Comparison of ENCODE assay signal across 14 cellular contexts in the genomic region with DNA sequence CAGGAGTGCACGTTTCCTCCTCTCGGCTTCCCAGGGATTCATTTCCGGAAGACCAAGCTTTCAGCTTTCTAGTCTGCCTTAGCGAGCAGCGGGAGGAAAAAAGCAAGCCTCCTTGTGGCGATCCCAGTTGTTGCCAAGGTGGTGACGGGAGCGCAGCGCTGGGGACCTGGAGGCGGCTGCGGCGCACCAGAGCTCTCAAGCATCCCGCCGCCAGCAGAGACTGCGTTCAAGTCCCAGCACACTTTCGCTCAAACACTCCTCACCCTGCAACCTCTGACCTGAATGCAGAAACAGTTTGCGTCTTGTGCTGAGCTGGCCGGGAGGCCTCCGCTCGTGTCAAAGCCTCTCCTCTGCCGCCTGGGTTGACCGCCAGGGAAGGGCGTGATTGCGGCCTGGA. TPM values are rescaled to one million over a fixed set of nuclear protein-coding genes. Genes with fewer than 3 reads are reported as not detected.
DNase-seq lines count a peak whose midpoint lies in the region; ATAC-seq and TF ChIP-seq lines count a peak whose summit lies in the region.
"Had no signal": no experiment of that assay in that cellular context is flagged by ENCODE, and none has a peak within 500 bp of the region (broad histone marks: within the 10 kb centered on the region; RNA-seq: fewer than 3 reads in every experiment).

No MANE protein-coding gene starts in this region.

- POLR2A ChIA-PET in A673 (lab: Charles Lee; ENCODE audit: low non-redundant PET) (no interaction called here), WTC11 (lab: Charles Lee) (interaction anchor here (1.5 kb wide), 1 partner anchor 21 kb away, joined by 3 read pairs; no protein-coding TSS in a partner anchor)

- H3K4me2 ChIP-seq in GM23338: peak overlapping the region; percentile 79

- H3K27me3 Mint-ChIP-seq in GM23338 (ENCODE audit: insufficient read depth, low read depth, poor library complexity) (peaks cover 91% of the 10 kb centered on the region), WTC11 (ENCODE audit: low read depth) (peaks cover 100% of the 10 kb centered on the region)

- intact Hi-C loops in A673 (cut with micrococcal nuclease; ENCODE audit: unreplicated experiment): no loop called here
- intact Hi-C loops in stomach (cut with DNase I; ENCODE audit: low total_unique reads): no loop called here

- no peak for TF ChIP-seq EP300 in stomach (IDR thresholded peaks at IDR 0.05)

- peak overlapping the region; percentile 88 for H2AFZ ChIP-seq in GM23338

- TF ChIP-seq POLR2A in stomach (IDR thresholded peaks at IDR 0.05): no peak

- H3F3A ChIP-seq in GM23338 (replicated peaks; ENCODE audit: low read depth): peaks cover 20% of the 10 kb centered on the region

- peaks cover 34% of the 10 kb centered on the region for H4K20me1 ChIP-seq in GM23338 (replicated peaks; ENCODE audit: insufficient read depth)

- H3K4me3 ChIP-seq in A673 (ENCODE audit: low read depth, low read length, poor library complexity, severe bottlenecking) (no peak overlapping the region), GM23338 (peak overlapping the region; percentile 62), iPS-18a (ENCODE audit: low read length) (peak overlapping the region; percentile 64), stomach (no peak overlapping the region)
- H3K4me3 ChIP-seq: lower lobe of right lung, SJCRH30 had no signal

- DNase-seq in A673 (ENCODE audit: low spot score) (peak; percentile 45), GM23338 (ENCODE audit: low spot score) (peak; percentile 95), WTC11 (ENCODE audit: low spot score) (peak; percentile 78), NCI-H2081 treated with DMSO at 0.1 percent for 48 hours (lab: John Stamatoyannopoulos, UW) (no peak), stomach (no peak), activated T-cell treated with anti-CD3 and anti-CD28 coated beads for 4 hours (no peak)
- DNase-seq: Kasumi-1, lower lobe of right lung, SJCRH30 had no signal

- H3K27me3 ChIP-seq in A673 (replicated peaks; ENCODE audit: insufficient read depth, low read depth, low read length, poor library complexity) (peaks cover 92% of the 10 kb centered on the region), GM23338 (ENCODE audit: insufficient read depth) (peaks cover 100% of the 10 kb centered on the region), iPS-18a (ENCODE audit: control insufficient read depth, insufficient read depth, low read length) (peaks cover 98% of the 10 kb centered on the region), stomach (peaks cover 54 to 99% (median 76%) of the 10 kb centered on the region in 3 donors)
- H3K27me3 ChIP-seq: SJCRH30 had no signal

- peak overlapping the region; percentile 75 for H3K4me3 Mint-ChIP-seq in GM23338
- peak overlapping the region; percentile 68 for H3K4me3 Mint-ChIP-seq in WTC11
- H3K4me3 Mint-ChIP-seq: dendritic cell treated with granulocyte-macrophage colony-stimulating factor and Interleukin-4, amounts not matched to agents 40 ng/mL and 50 ng/mL, for 4 days had no signal

- H3K9me3 ChIP-seq in A673 (ENCODE audit: low read depth, low read length, poor library complexity, severe bottlenecking) (no peaks in the 10 kb centered on the region), iPS-18a (ENCODE audit: control insufficient read depth, low read depth, low read length) (no peaks in the 10 kb centered on the region), stomach (no peaks in the 10 kb centered on the region)
- H3K9me3 ChIP-seq: lower lobe of right lung, SJCRH30 had no signal

- peak; percentile 41 for ATAC-seq in GM23338
- peak; percentile 47 for ATAC-seq in WTC11
- ATAC-seq in GM21447 (IDR thresholded peaks at IDR 0.05; ENCODE audit: unreplicated experiment): no peak
- ATAC-seq: lower lobe of right lung had no signal

- H3K36me3 ChIP-seq in A673 (ENCODE audit: insufficient read depth, low read length, poor library complexity, severe bottlenecking): no peaks in the 10 kb centered on the region
- no peaks in the 10 kb centered on the region; the same call in 1 of the 2 replicates for H3K36me3 ChIP-seq in GM23338 (ENCODE audit: insufficient read depth)
- no peaks in the 10 kb centered on the region for H3K36me3 ChIP-seq in iPS-18a (ENCODE audit: control insufficient read depth, low read depth, low read length)
- no peaks in the 10 kb centered on the region for H3K36me3 ChIP-seq in stomach
- H3K36me3 ChIP-seq: lower lobe of right lung, SJCRH30 had no signal

- no peaks in the 10 kb centered on the region for H3K79me2 ChIP-seq in GM23338 (replicated peaks; ENCODE audit: insufficient read depth)

- BruUV-seq in A673 (replicated peaks; lab: Mats Ljungman, UMichigan): no TSS peak

- no peaks in the 10 kb centered on the region for H3K4me1 ChIP-seq in A673 (ENCODE audit: insufficient read depth, low read length, poor library complexity, severe bottlenecking)
- peaks cover 49% of the 10 kb centered on the region for H3K4me1 ChIP-seq in GM23338 (ENCODE audit: insufficient read depth)
- H3K4me1 ChIP-seq in iPS-18a (ENCODE audit: control insufficient read depth, low read depth, low read length): peaks cover 22% of the 10 kb centered on the region
- H3K4me1 ChIP-seq in stomach: peaks cover 7 to 35% (median 20%) of the 10 kb centered on the region in 4 donors
- H3K4me1 ChIP-seq: SJCRH30 had no signal

- H3K9me3 Mint-ChIP-seq in GM23338: no peaks in the 10 kb centered on the region; the same call in 2 of the 3 replicates
- no peaks in the 10 kb centered on the region for H3K9me3 Mint-ChIP-seq in WTC11
- H3K9me3 Mint-ChIP-seq: dendritic cell treated with granulocyte-macrophage colony-stimulating factor and Interleukin-4, amounts not matched to agents 40 ng/mL and 50 ng/mL, for 4 days had no signal

- peaks cover under 1% of the 10 kb centered on the region; the same call in 1 of the 2 replicates for H3K9me2 ChIP-seq in GM23338 (ENCODE audit: insufficient read depth)

- TF ChIP-seq CTCF in A673 (conservative IDR thresholded peaks at IDR 0.05; ENCODE audit: low read depth, low read length): 0 out of 2 replicates have a peak, but pooled peaks have one; percentile 19
- peak; percentile 21 to 49 for TF ChIP-seq CTCF in GM23338 (conservative IDR thresholded peaks at IDR 0.05; ENCODE audit: low read depth in 2 of 2)
- TF ChIP-seq CTCF in WTC11 (IDR thresholded peaks at IDR 0.05): no peak; the same call in 1 of the 2 replicates
- no peak for TF ChIP-seq CTCF in stomach (IDR thresholded peaks at IDR 0.05)

- 4 to 6% (median 4%) methylated on average over 21 to 24 of the region's 24 CpGs for WGBS in stomach, 5 donors

- H3K4me1 Mint-ChIP-seq in GM23338: peaks cover 48% of the 10 kb centered on the region
- H3K4me1 Mint-ChIP-seq in WTC11: peaks cover 56% of the 10 kb centered on the region

- H3K36me3 Mint-ChIP-seq in GM23338 (ENCODE audit: low read depth): peaks cover 3% of the 10 kb centered on the region; the same call in 1 of the 3 replicates
- no peaks in the 10 kb centered on the region for H3K36me3 Mint-ChIP-seq in WTC11

- CTCF ChIA-PET in A673 (lab: Charles Lee): no interaction called here
- CTCF ChIA-PET in WTC11 (lab: Charles Lee): interaction anchor here (0.6 to 8.8 kb wide), 29 partner anchors 10 to 435 kb away, joined by 3 to 163 read pairs (median 5); a partner anchor contains a TSS

- no peak overlapping the region for H3K27ac Mint-ChIP-seq in GM23338
- no peak overlapping the region for H3K27ac Mint-ChIP-seq in WTC11
- H3K27ac Mint-ChIP-seq: dendritic cell treated with granulocyte-macrophage colony-stimulating factor and Interleukin-4, amounts not matched to agents 40 ng/mL and 50 ng/mL, for 4 days had no signal

- H3K9ac ChIP-seq in iPS-18a (ENCODE audit: low read length): no peak overlapping the region

- H3K27ac ChIP-seq in A673 (ENCODE audit: low read depth, low read length, poor library complexity, severe bottlenecking) (no peak overlapping the region), GM23338 (ENCODE audit: low read depth) (no peak overlapping the region), iPS-18a (ENCODE audit: low read length) (no peak overlapping the region), stomach (no peak overlapping the region)
- H3K27ac ChIP-seq: lower lobe of right lung, SJCRH30 had no signal

TF ChIP-seq in WTC11, 78 proteins besides CTCF, POLR2A, EP300 and RAD21:
- TF ChIP-seq, protein P1, sequence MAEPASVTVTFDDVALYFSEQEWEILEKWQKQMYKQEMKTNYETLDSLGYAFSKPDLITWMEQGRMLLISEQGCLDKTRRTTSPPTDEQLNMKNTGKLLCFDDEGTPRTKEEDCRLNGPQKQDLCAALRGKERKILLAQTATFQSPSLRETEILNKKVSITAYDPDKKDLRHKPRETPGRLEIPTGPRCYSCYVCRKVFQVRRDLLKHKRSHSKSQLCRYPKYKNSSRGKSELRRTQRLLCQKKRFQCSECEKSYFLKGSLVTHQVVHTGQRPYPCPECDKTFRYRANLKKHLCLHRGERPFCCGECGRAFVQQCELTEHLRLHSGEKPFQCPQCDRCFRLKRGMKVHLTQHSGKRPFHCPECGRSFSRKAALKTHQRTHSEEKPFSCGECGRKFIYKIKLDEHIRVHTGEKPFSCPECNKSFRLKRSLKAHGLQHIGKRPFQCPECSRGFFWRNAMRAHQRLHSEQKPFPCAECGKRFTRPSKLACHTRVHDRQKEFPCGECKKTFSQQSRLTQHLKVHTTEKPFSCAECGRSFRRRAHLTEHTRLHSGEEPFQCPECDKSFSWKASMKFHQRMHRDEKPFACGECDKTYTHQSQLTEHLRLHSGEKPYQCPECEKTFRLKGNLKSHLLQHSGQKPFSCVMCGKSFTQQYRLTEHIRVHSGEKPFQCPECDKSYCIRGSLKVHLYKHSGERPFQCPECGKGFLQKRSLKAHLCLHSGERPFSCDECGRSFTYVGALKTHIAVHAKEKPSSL (CRISPR knock-in tag; conservative IDR thresholded peaks at IDR 0.05): no peak

RNA-seq across cellular contexts. Expression of a gene that starts 4.9 kb away (rescaled TPM):
- total RNA-seq in A673 (2021) (not detected in 2 replicates), WTC11 (2021) (not detected in 3 replicates), stomach (not detected)
- total RNA-seq in GM23338 (2014; rRNA removed; shearing (Covaris generic)): not detected in 2 replicates
- polyA plus RNA-seq in GM23338 (2016; fragmentation: Nextera tagmentation; extraction: Ambion mirVana) (not detected in 2 replicates), stomach (not detected)
- total RNA-seq: activated CD8-positive, alpha-beta memory T cell treated with anti-CD3 and anti-CD28 coated beads for 36 hours; lower lobe of right lung; SJCRH30; subcutaneous adipose tissue had no signal

Comparison
In these comparisons a context has a peak if more than half of its experiments do, and no peak if none do; other contexts are left out.
1. DNase-seq: peak in A673 (single experiment), GM23338 (single experiment) and WTC11 (single experiment); none in NCI-H2081 treated with DMSO at 0.1 percent for 48 hours (single experiment), stomach (single experiment) and activated T-cell treated with anti-CD3 and anti-CD28 coated beads for 4 hours (single experiment).
2. H3K4me3 ChIP-seq: peak in GM23338 (single experiment) and iPS-18a (single experiment); none in A673 (single experiment) and stomach (0 of 4).
3. CTCF ChIP-seq: peak in A673 (single experiment) and GM23338 (2 of 2); none in WTC11 (single experiment) and stomach (0 of 7).